25 cellular contexts compared by ENCODE assay signal in the genomic region with DNA sequence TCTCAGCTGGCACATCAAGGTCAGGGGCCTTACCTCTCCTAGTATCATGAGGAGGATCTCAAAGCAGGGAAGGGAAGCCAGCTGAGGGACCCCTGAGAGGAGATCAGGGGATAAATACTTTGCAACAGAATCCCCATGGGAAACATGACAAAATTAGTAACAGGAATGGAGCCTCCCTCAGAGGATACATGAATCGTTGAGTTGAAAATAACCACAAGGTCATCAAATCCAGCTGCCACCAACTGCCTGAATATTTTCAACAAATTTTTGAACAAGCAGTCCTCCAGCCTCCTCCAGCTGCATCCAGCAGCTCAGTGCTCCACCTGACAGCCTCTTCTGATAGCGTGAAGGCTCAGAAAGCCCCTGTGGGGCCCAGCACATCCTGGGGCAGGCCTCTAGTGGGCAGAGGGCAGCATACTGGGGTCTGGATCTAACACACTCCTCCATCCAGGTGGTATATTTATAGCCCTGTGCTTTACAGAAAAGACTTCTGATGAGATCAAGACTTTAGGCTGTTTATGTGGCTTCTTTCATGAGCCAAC.
"Had no signal": no experiment of that assay in that cellular context is flagged by ENCODE, and none has a peak within 500 bp of the region (broad histone marks: within the 10 kb centered on the region; RNA-seq: fewer than 3 reads in every experiment).

No MANE protein-coding gene starts in this region.

- H3K27me3 ChIP-seq: colonic mucosa, heart left ventricle, stomach, transverse colon had no signal

- H3K9me3 ChIP-seq: colonic mucosa, heart left ventricle, prostate gland, stomach, thoracic aorta, transverse colon had no signal

- H3K36me3 ChIP-seq: colonic mucosa, heart left ventricle, prostate gland, stomach, thoracic aorta, transverse colon had no signal

- H3K9me3 Mint-ChIP-seq: endodermal cell had no signal

- DNase-seq: colonic mucosa; dermis blood vessel endothelial cell; endodermal cell; erythroblast; heart left ventricle; hippocampal formation; left colon; left ventricle myocardium superior; mesenchymal stem cell; midbrain; naive B cell; occipital lobe; stimulated activated CD4-positive, alpha-beta T cell treated with anti-CD3 and anti-CD28 coated beads, Interleukin-2, amount 100 ng/mL, for 24 hours; stimulated activated CD4-positive, alpha-beta T cell treated with anti-CD3 and anti-CD28 coated beads, Interleukin-4, amount 100 ng/mL, for 4 hours; stimulated activated naive CD4-positive, alpha-beta T cell; stomach; substantia nigra; transverse colon had no signal

- H3K27ac Mint-ChIP-seq: endodermal cell, nephron had no signal

- H3K4me1 ChIP-seq: colonic mucosa, heart left ventricle, parathyroid adenoma, prostate gland, stomach, transverse colon had no signal

- H3K4me1 Mint-ChIP-seq: endodermal cell, naive B cell had no signal

- H3K9ac ChIP-seq: parathyroid adenoma had no signal

- H3K36me3 Mint-ChIP-seq: naive B cell had no signal

- ATAC-seq: heart left ventricle, left colon, left ventricle myocardium superior, sciatic nerve had no signal

- H3K4me3 ChIP-seq: colonic mucosa, heart left ventricle, lung, prostate gland, skin epidermis, stomach, thoracic aorta, transverse colon had no signal

- H3K4me3 Mint-ChIP-seq: endodermal cell, naive B cell, nephron had no signal

- H3K79me2 ChIP-seq: parathyroid adenoma had no signal

- H2AFZ ChIP-seq: parathyroid adenoma had no signal

- H3K27ac ChIP-seq: colonic mucosa, heart left ventricle, parathyroid adenoma, prostate gland, stomach, thoracic aorta, transverse colon had no signal
